Comparison of ENCODE assay signal across 10 cellular contexts in genomic region chr2:240454031-240454901, GRCh38. TPM values are rescaled to one million over a fixed set of nuclear protein-coding genes. Genes with fewer than 3 reads are reported as not detected.
DNase-seq lines count a peak whose midpoint lies in the region; ATAC-seq and TF ChIP-seq lines count a peak whose summit lies in the region.
"Had no signal": no experiment of that assay in that cellular context is flagged by ENCODE, and none has a peak within 500 bp of the region (broad histone marks: within the 10 kb centered on the region; RNA-seq: fewer than 3 reads in every experiment).

No MANE protein-coding gene starts in this region.

- 53 to 61% (median 58%) methylated on average over 40 of the region's 40 CpGs for WGBS in psoas muscle, 3 donors

- H3K27me3 ChIP-seq in psoas muscle (ENCODE audit: insufficient read depth in 3 of 3, low read length in 2 of 3) = no peaks in the 10 kb centered on the region
- H3K27me3 ChIP-seq: gastrocnemius medialis had no signal

- H3K4me3 Mint-ChIP-seq in WTC11 = peak overlapping the region; percentile 78

- H3K9me3 ChIP-seq in psoas muscle = no peaks in the 10 kb centered on the region
- H3K9me3 ChIP-seq: gastrocnemius medialis had no signal

- no peak overlapping the region for H3K27ac Mint-ChIP-seq in WTC11

- H3K4me3 ChIP-seq in fibroblast of villous mesenchyme (ENCODE audit: low read depth, low read length) (peak overlapping the region; percentile 32), psoas muscle (no peak overlapping the region)
- H3K4me3 ChIP-seq: gastrocnemius medialis had no signal

- TF ChIP-seq CTCF in WTC11 (IDR thresholded peaks at IDR 0.05) (no peak), fibroblast of villous mesenchyme (IDR thresholded peaks at IDR 0.05; ENCODE audit: insufficient read depth, low read depth, low read length) (no peak), psoas muscle (IDR thresholded peaks at IDR 0.05) (no peak)

- peaks cover 37% of the 10 kb centered on the region for H3K27me3 Mint-ChIP-seq in WTC11 (ENCODE audit: low read depth)

- no peak overlapping the region for H3K27ac ChIP-seq in psoas muscle
- H3K27ac ChIP-seq: gastrocnemius medialis had no signal

- intact Hi-C loops in psoas muscle (cut with DNase I) = no loop called here

- POLR2A ChIA-PET in WTC11 (lab: Charles Lee) = interaction anchor here (0.6 kb wide), 1 partner anchor 429 kb away, joined by 4 read pairs; the partner anchor contains the start of gene NDUFA10

- no peaks in the 10 kb centered on the region for H3K36me3 Mint-ChIP-seq in WTC11

- CTCF ChIA-PET in WTC11 (lab: Charles Lee) = interaction anchor here (0.9 to 2.4 kb wide), 6 partner anchors 13 to 221 kb away, joined by 3 to 14 read pairs (median 4); no protein-coding TSS in a partner anchor

- H3K4me1 Mint-ChIP-seq in WTC11 = peaks cover 47% of the 10 kb centered on the region

- H3K9me3 Mint-ChIP-seq in WTC11 = no peaks in the 10 kb centered on the region

- no peaks in the 10 kb centered on the region for H3K36me3 ChIP-seq in psoas muscle (ENCODE audit: insufficient read depth in 1 of 2, low read depth in 1 of 2)
- H3K36me3 ChIP-seq: gastrocnemius medialis had no signal

- ATAC-seq in WTC11 (no peak), psoas muscle (no peak), HG02610 (IDR thresholded peaks at IDR 0.05; ENCODE audit: unreplicated experiment) (no peak)
- ATAC-seq: gastrocnemius medialis had no signal

- peaks cover 31% of the 10 kb centered on the region for H3K4me1 ChIP-seq in psoas muscle

- DNase-seq in G401 (ENCODE audit: low spot score) = peak; percentile 68
- no peak for DNase-seq in WTC11 (ENCODE audit: low spot score)
- no peak for DNase-seq in fibroblast of villous mesenchyme (ENCODE audit: low read depth)
- DNase-seq in psoas muscle = peak; percentile 16 to 51
- no peak for DNase-seq in NCI-H82 treated with DMSO at 0.1 percent for 48 hours (lab: John Stamatoyannopoulos, UW; ENCODE audit: unreplicated experiment)
- DNase-seq in activated CD4-positive, CD25-positive, alpha-beta regulatory T cell treated with anti-CD3 and anti-CD28 coated beads, Interleukin-2, amount 50 U/mL, for 72 hours = no peak
- no peak for DNase-seq in medulla oblongata (ENCODE audit: extremely low spot score)
- DNase-seq: activated gamma-delta T cell, gastrocnemius medialis had no signal

- in situ Hi-C loops in G401 (cut with HindIII; ENCODE audit: low sequenced_read_pairs) = no loop called here

TF ChIP-seq in WTC11, 78 proteins besides CTCF, POLR2A, EP300 and RAD21:
- TF ChIP-seq SMAD3 (CRISPR knock-in tag; IDR thresholded peaks at IDR 0.05; ENCODE audit: borderline replicate concordance) = no peak
- TF ChIP-seq CREM (CRISPR knock-in tag; IDR thresholded peaks at IDR 0.05) = no peak
- TF ChIP-seq MLX (CRISPR knock-in tag; IDR thresholded peaks at IDR 0.05) = no peak

RNA-seq across cellular contexts. Expression of gene GPC1, which starts 18.8 kb away (rescaled TPM):
- total RNA-seq in G401 (2014; rRNA removed; shearing (Covaris generic)) = 35.8 and 39.1 TPM in 2 replicates
- total RNA-seq in WTC11 (2021) (37.2 to 41.5 TPM (median 40.4 TPM) in 3 replicates), fibroblast of villous mesenchyme (88.9 and 106 TPM in 2 replicates), psoas muscle (100 to 1,000 TPM; 115 to 180 (median 142) TPM)
- 100 to 1,000 TPM in 2 of 3 donors, 10 to 100 TPM in 1; 85.4 to 116 (median 103) TPM for polyA plus RNA-seq in psoas muscle

Comparison
In these comparisons a context has a peak if more than half of its experiments do, and no peak if none do; other contexts are left out.
1. DNase-seq: peak in G401 (single experiment) and psoas muscle (2 of 2); none in WTC11 (single experiment), fibroblast of villous mesenchyme (single experiment), NCI-H82 treated with DMSO at 0.1 percent for 48 hours (single experiment), activated CD4-positive, CD25-positive, alpha-beta regulatory T cell treated with anti-CD3 and anti-CD28 coated beads, Interleukin-2, amount 50 U/mL, for 72 hours (single experiment) and medulla oblongata (single experiment).